ENCODE assay signal across 8 cellular contexts in the genomic region with DNA sequence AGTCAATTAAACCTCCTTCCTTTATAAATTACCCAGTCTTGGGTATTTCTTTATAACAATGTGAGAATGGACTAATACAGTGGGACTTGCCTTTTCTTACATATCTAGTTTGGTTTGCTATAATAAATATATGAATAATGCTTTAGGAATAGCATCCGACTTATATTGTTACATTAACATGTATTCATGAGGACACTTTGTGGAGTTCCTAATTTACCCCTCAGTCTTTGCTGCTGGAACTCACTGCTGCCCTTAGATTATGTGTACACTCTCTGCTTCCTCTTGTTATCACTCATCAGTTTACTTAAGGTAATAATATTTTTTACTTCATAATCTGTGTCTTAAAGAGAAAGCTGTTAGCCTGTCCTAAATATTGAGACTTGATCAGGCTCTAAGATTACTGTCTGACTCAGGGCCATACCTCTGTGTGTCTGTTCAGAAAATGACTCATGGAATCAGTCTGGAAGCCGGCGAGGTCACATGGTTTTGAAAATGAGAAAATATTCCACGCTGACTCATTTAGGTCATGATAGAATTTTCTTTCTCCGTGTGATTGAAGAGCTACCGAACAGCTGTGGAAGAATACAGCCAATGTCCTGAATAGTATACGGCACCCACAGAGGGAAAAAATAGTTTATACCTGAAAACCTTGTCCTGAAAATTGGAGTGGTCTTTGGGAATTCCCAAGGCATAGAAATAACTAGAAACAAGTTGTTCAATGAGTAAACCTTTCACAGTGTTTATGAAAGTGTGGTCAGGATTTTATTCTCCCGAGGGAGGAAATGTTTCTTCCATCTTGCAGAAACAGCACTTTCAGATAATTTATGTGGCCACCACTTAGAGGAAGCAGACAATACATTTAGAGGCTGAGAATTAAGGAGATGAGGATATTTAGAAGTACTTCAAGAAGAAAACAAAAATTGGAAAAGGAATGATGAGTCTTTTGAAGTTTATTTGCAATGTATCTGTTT.
DNase-seq lines count a peak whose midpoint lies in the region; ATAC-seq and TF ChIP-seq lines count a peak whose summit lies in the region.

No MANE protein-coding gene starts in this region.

- H3K27ac ChIP-seq in ACC112 (ENCODE audit: low read depth, low read length) (peak overlapping the region; percentile 91), VCaP (peak overlapping the region; percentile 51)

- peak overlapping the region; percentile 68 for H2AFZ ChIP-seq in ACC112 (ENCODE audit: low read length, unreplicated experiment)

- H3K36me3 ChIP-seq in ACC112 (ENCODE audit: insufficient read depth, low read length) (no peaks in the 10 kb centered on the region), skeletal muscle satellite cell (ENCODE audit: insufficient read depth, low read length) (no peaks in the 10 kb centered on the region)

- ATAC-seq in GM18907 (IDR thresholded peaks at IDR 0.05; ENCODE audit: unreplicated experiment) (peak; percentile 89), HG03159 (IDR thresholded peaks at IDR 0.05; ENCODE audit: unreplicated experiment) (peak; percentile 73)

- H3K4me2 ChIP-seq in skeletal muscle satellite cell (ENCODE audit: low read length), result peak overlapping the region; percentile 79

- H3K9me3 Mint-ChIP-seq in activated T-helper 1 cell treated with anti-CD3 and anti-CD28 coated beads, Interleukin-12 subunit alpha, Interleukin-12 subunit beta, Interleukin-2, Interleukin-4 antibody, amounts not matched to agents 30 ng/mL and 10 ng/mL and 1 ng/mL, durations not matched to agents 14 hours and 24 hours and 36 hours, result no peaks in the 10 kb centered on the region

- peak; percentile 76 for DNase-seq in fibroblast of the conjunctiva (ENCODE audit: low read depth)
- DNase-seq in NAMALWA (ENCODE audit: low spot score), result no peak
- no peak for DNase-seq in activated T-helper 1 cell treated with anti-CD3 and anti-CD28 coated beads, Interleukin-12 subunit alpha, Interleukin-12 subunit beta, Interleukin-2, Interleukin-4 antibody, amounts not matched to agents 30 ng/mL and 10 ng/mL and 1 ng/mL, durations not matched to agents 14 hours and 24 hours and 36 hours (ENCODE audit: low spot score)

- H3K79me2 ChIP-seq in ACC112 (ENCODE audit: control insufficient read depth, insufficient read depth, low read length, unreplicated experiment), result no peaks in the 10 kb centered on the region

- intact Hi-C loops in activated T-helper 1 cell treated with anti-CD3 and anti-CD28 coated beads, Interleukin-12 subunit alpha, Interleukin-12 subunit beta, Interleukin-2, Interleukin-4 antibody, amounts not matched to agents 30 ng/mL and 10 ng/mL and 1 ng/mL, durations not matched to agents 14 hours and 24 hours and 36 hours (cut with micrococcal nuclease), result loop anchor here (2.0 kb wide), 2 partner anchors 57 to 59 kb away; no protein-coding TSS in a partner anchor

- H3K4me3 Mint-ChIP-seq in activated T-helper 1 cell treated with anti-CD3 and anti-CD28 coated beads, Interleukin-12 subunit alpha, Interleukin-12 subunit beta, Interleukin-2, Interleukin-4 antibody, amounts not matched to agents 30 ng/mL and 10 ng/mL and 1 ng/mL, durations not matched to agents 14 hours and 24 hours and 36 hours, result no peak overlapping the region

- H3K36me3 Mint-ChIP-seq in activated T-helper 1 cell treated with anti-CD3 and anti-CD28 coated beads, Interleukin-12 subunit alpha, Interleukin-12 subunit beta, Interleukin-2, Interleukin-4 antibody, amounts not matched to agents 30 ng/mL and 10 ng/mL and 1 ng/mL, durations not matched to agents 14 hours and 24 hours and 36 hours (ENCODE audit: low read depth), result no peaks in the 10 kb centered on the region

- peak overlapping the region; percentile 58 for H3K9ac ChIP-seq in skeletal muscle satellite cell (ENCODE audit: low read depth, low read length)

- peaks cover 10% of the 10 kb centered on the region for H3K4me1 Mint-ChIP-seq in activated T-helper 1 cell treated with anti-CD3 and anti-CD28 coated beads, Interleukin-12 subunit alpha, Interleukin-12 subunit beta, Interleukin-2, Interleukin-4 antibody, amounts not matched to agents 30 ng/mL and 10 ng/mL and 1 ng/mL, durations not matched to agents 14 hours and 24 hours and 36 hours (ENCODE audit: low read depth)

- H3K27me3 ChIP-seq in ACC112 (ENCODE audit: insufficient read depth, low read length) (no peaks in the 10 kb centered on the region), skeletal muscle satellite cell (ENCODE audit: control insufficient read depth, insufficient read depth, low read length) (no peaks in the 10 kb centered on the region)

- H3K9me3 ChIP-seq in skeletal muscle satellite cell (replicated peaks; ENCODE audit: low read length), result no peaks in the 10 kb centered on the region

- no peak overlapping the region for H3K27ac Mint-ChIP-seq in activated T-helper 1 cell treated with anti-CD3 and anti-CD28 coated beads, Interleukin-12 subunit alpha, Interleukin-12 subunit beta, Interleukin-2, Interleukin-4 antibody, amounts not matched to agents 30 ng/mL and 10 ng/mL and 1 ng/mL, durations not matched to agents 14 hours and 24 hours and 36 hours

- H3K4me3 ChIP-seq in ACC112 (ENCODE audit: low read depth, low read length) (peak overlapping the region; percentile 70), skeletal muscle satellite cell (ENCODE audit: low read length) (peak overlapping the region; percentile 59)

- H3K4me1 ChIP-seq in ACC112 (ENCODE audit: control insufficient read depth, insufficient read depth, low read length, unreplicated experiment) (peaks cover 19% of the 10 kb centered on the region), skeletal muscle satellite cell (ENCODE audit: control insufficient read depth, insufficient read depth, low read length) (peaks cover 31% of the 10 kb centered on the region)

- H3K27me3 Mint-ChIP-seq in activated T-helper 1 cell treated with anti-CD3 and anti-CD28 coated beads, Interleukin-12 subunit alpha, Interleukin-12 subunit beta, Interleukin-2, Interleukin-4 antibody, amounts not matched to agents 30 ng/mL and 10 ng/mL and 1 ng/mL, durations not matched to agents 14 hours and 24 hours and 36 hours (ENCODE audit: insufficient read depth), result no peaks in the 10 kb centered on the region

- TF ChIP-seq CTCF in VCaP (conservative IDR thresholded peaks at IDR 0.05), result no peak
